In genomic region chr2:222828572-222828971, GRCh38 we compare ENCODE assay signal across 1 cellular context.
TF ChIP-seq lines count a peak whose summit lies in the region.

No MANE protein-coding gene starts in this region.

TF ChIP-seq in GM23338, 12 proteins besides CTCF, POLR2A, EP300 and RAD21 (continued from another document):
- TF ChIP-seq ETS1 (IDR thresholded peaks at IDR 0.05) (no peak), JUNB (IDR thresholded peaks at IDR 0.05; ENCODE audit: unreplicated experiment) (no peak), ZNF114 (CRISPR knock-in tag; IDR thresholded peaks at IDR 0.05) (no peak), REST (IDR thresholded peaks at IDR 0.05; ENCODE audit: unreplicated experiment) (no peak), EZH2phosphoT487 (IDR thresholded peaks at IDR 0.05; ENCODE audit: unreplicated experiment) (no peak)
